ENCODE assay signal across 8 cellular contexts in the genomic region with DNA sequence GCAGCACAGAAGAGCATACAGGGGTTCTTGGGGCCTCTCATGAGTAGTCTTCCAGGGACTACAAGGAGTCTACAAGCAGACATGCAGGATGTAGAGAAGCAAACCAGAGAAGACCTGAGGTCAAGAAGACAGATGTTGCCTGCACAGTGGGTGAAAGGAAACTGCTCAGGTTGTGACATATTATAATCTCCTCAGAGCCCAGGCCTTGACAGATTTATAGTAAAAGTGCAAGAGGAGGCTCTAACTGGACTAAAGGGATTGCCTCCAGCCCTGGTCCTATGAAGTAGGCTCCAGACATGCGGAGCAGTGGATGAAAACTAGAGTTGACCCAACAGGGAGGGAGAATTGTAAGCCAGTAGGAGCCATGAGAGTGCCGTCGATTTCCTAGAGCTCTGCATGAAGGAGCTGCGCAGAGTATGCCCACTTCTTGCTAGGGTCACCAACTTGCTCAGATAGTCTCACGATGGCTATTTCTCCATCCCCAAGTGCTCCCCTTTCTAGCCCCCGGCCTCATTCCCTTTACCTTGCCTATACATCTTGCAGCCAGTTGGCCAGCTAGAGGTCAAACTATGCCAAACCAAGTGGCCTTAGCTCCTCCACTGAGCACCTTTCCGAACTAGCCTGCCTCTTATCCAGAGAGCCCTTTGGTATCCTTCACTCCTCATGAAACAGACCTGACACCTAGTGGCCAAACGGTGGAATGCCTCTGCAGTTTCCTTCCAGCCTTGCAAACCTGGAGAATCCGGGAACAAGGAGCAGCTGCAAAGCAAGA. TPM values are rescaled to one million over a fixed set of nuclear protein-coding genes. Genes with fewer than 3 reads are reported as not detected.
DNase-seq lines count a peak whose midpoint lies in the region; ATAC-seq and TF ChIP-seq lines count a peak whose summit lies in the region.

No MANE protein-coding gene starts in this region.

- H3K9me3 ChIP-seq in DOHH2 (ENCODE audit: control insufficient read depth, insufficient read depth, low read length) (no peaks in the 10 kb centered on the region), neural progenitor cell (ENCODE audit: low read depth) (peaks cover 4% of the 10 kb centered on the region), suprapubic skin (no peaks in the 10 kb centered on the region)

- no peak for TF ChIP-seq EP300 in suprapubic skin (IDR thresholded peaks at IDR 0.05)

- no peak overlapping the region for H3K4me3 ChIP-seq in DOHH2 (ENCODE audit: low read length)
- H3K4me3 ChIP-seq in LNCaP clone FGC (ENCODE audit: low read depth, low read length): no peak overlapping the region
- no peak overlapping the region for H3K4me3 ChIP-seq in fibroblast of villous mesenchyme (ENCODE audit: low read depth, low read length)
- no peak overlapping the region for H3K4me3 ChIP-seq in neural progenitor cell
- no peak overlapping the region for H3K4me3 ChIP-seq in suprapubic skin

- H3K79me2 ChIP-seq in DOHH2 (ENCODE audit: control insufficient read depth, low read length) (no peaks in the 10 kb centered on the region), neural progenitor cell (ENCODE audit: low read depth) (peaks cover 38% of the 10 kb centered on the region)

- no peaks in the 10 kb centered on the region for H3K27me3 Mint-ChIP-seq in activated T-helper 17 cell treated with anti-CD3 and anti-CD28 coated beads, Interleukin-2, amount 50 U/mL, for 72 hours
- peaks cover 2% of the 10 kb centered on the region for H3K27me3 Mint-ChIP-seq in neural progenitor cell (ENCODE audit: insufficient read depth, low read depth)

- no peaks in the 10 kb centered on the region for H3K36me3 Mint-ChIP-seq in activated T-helper 17 cell treated with anti-CD3 and anti-CD28 coated beads, Interleukin-2, amount 50 U/mL, for 72 hours (ENCODE audit: low read depth)
- peaks cover 58% of the 10 kb centered on the region for H3K36me3 Mint-ChIP-seq in neural progenitor cell

- no peak overlapping the region for H3K27ac Mint-ChIP-seq in activated T-helper 17 cell treated with anti-CD3 and anti-CD28 coated beads, Interleukin-2, amount 50 U/mL, for 72 hours
- no peak overlapping the region for H3K27ac Mint-ChIP-seq in neural progenitor cell

- H3K27ac ChIP-seq in DOHH2 (ENCODE audit: low read depth, low read length): no peak overlapping the region
- peak overlapping the region; percentile 86 for H3K27ac ChIP-seq in neural progenitor cell
- peak overlapping the region; percentile 48 for H3K27ac ChIP-seq in suprapubic skin

- no peak for TF ChIP-seq POLR2A in suprapubic skin (IDR thresholded peaks at IDR 0.05)

- peaks cover 7% of the 10 kb centered on the region for H3K4me1 ChIP-seq in DOHH2 (ENCODE audit: control insufficient read depth, low read length)
- H3K4me1 ChIP-seq in neural progenitor cell: no peaks in the 10 kb centered on the region
- peaks cover 30% of the 10 kb centered on the region for H3K4me1 ChIP-seq in suprapubic skin

- H3K27me3 ChIP-seq in DOHH2 (ENCODE audit: control insufficient read depth, low read length): peaks cover 15% of the 10 kb centered on the region
- H3K27me3 ChIP-seq in neural progenitor cell: no peaks in the 10 kb centered on the region
- no peaks in the 10 kb centered on the region for H3K27me3 ChIP-seq in suprapubic skin

- H3K4me3 Mint-ChIP-seq in activated T-helper 17 cell treated with anti-CD3 and anti-CD28 coated beads, Interleukin-2, amount 50 U/mL, for 72 hours: no peak overlapping the region
- H3K4me3 Mint-ChIP-seq in neural progenitor cell: no peak overlapping the region

- DNase-seq in LNCaP clone FGC (ENCODE audit: low read depth): peak; percentile 76
- peak; percentile 73 for DNase-seq in RKO (ENCODE audit: low spot score)
- peak; percentile 96 for DNase-seq in fibroblast of villous mesenchyme (ENCODE audit: low read depth)
- DNase-seq in neural progenitor cell (ENCODE audit: low spot score): peak; percentile 87
- DNase-seq in suprapubic skin (ENCODE audit: low spot score in 2 of 2): peak; percentile 88

- H3K9me2 ChIP-seq in DOHH2 (replicated peaks; ENCODE audit: control insufficient read depth, low read length): no peaks in the 10 kb centered on the region

- no peak overlapping the region for H2AFZ ChIP-seq in neural progenitor cell (replicated peaks)

- 50% methylated on average over 9 of the region's 9 CpGs for WGBS in suprapubic skin

- H3K36me3 ChIP-seq in DOHH2 (ENCODE audit: control insufficient read depth, low read length): no peaks in the 10 kb centered on the region
- peaks cover 46% of the 10 kb centered on the region for H3K36me3 ChIP-seq in neural progenitor cell
- peaks cover 48% of the 10 kb centered on the region for H3K36me3 ChIP-seq in suprapubic skin

- no peaks in the 10 kb centered on the region for H3F3A ChIP-seq in DOHH2 (ENCODE audit: control insufficient read depth, insufficient read depth)
- H3F3A ChIP-seq in neural progenitor cell (ENCODE audit: low read depth): peaks cover 79% of the 10 kb centered on the region

- ATAC-seq in activated T-helper 17 cell treated with anti-CD3 and anti-CD28 coated beads, Interleukin-2, amount 50 U/mL, for 72 hours (replicated peaks): peak; percentile 76
- ATAC-seq in GM18873 (IDR thresholded peaks at IDR 0.05; ENCODE audit: low FRiP score, unreplicated experiment): no peak

- H4K20me1 ChIP-seq in DOHH2 (ENCODE audit: control insufficient read depth, insufficient read depth, low read depth, low read length) (no peaks in the 10 kb centered on the region), neural progenitor cell (ENCODE audit: low read depth) (peaks cover 5% of the 10 kb centered on the region)

- no peak overlapping the region for H3K9ac ChIP-seq in neural progenitor cell

- H3K4me1 Mint-ChIP-seq in activated T-helper 17 cell treated with anti-CD3 and anti-CD28 coated beads, Interleukin-2, amount 50 U/mL, for 72 hours: no peaks in the 10 kb centered on the region
- peaks cover 7% of the 10 kb centered on the region for H3K4me1 Mint-ChIP-seq in neural progenitor cell

- TF ChIP-seq CTCF in DOHH2 (IDR thresholded peaks at IDR 0.05; ENCODE audit: low read depth, low read length, poor library complexity, severe bottlenecking) (peak; percentile 97), LNCaP clone FGC (IDR thresholded peaks at IDR 0.05; ENCODE audit: control insufficient read depth, extremely low read depth, insufficient read depth) (peak; percentile 99), fibroblast of villous mesenchyme (IDR thresholded peaks at IDR 0.05; ENCODE audit: insufficient read depth, low read depth, low read length) (peak; percentile 99), neural progenitor cell (IDR thresholded peaks at IDR 0.05) (peak; percentile 99), suprapubic skin (IDR thresholded peaks at IDR 0.05) (peak; percentile 92 to 98)

- H3K4me2 ChIP-seq in DOHH2 (ENCODE audit: low read length): no peak overlapping the region
- H3K4me2 ChIP-seq in neural progenitor cell: no peak overlapping the region

- H3K9me3 Mint-ChIP-seq in activated T-helper 17 cell treated with anti-CD3 and anti-CD28 coated beads, Interleukin-2, amount 50 U/mL, for 72 hours: no peaks in the 10 kb centered on the region
- no peaks in the 10 kb centered on the region for H3K9me3 Mint-ChIP-seq in neural progenitor cell

RNA-seq across cellular contexts. Expression of gene IPO9, which starts 36.2 kb away (rescaled TPM):
- total RNA-seq in activated T-helper 17 cell treated with anti-CD3 and anti-CD28 coated beads, Interleukin-2, amount 50 U/mL, for 72 hours: 10 to 100 TPM; 54.3 to 70.2 TPM
- 28.3 and 28.9 TPM in 2 replicates for total RNA-seq in fibroblast of villous mesenchyme
- 63.2 and 71.2 TPM in 2 replicates for total RNA-seq in neural progenitor cell (ENCODE audit: low replicate concordance)
- 10 to 100 TPM; 12.9 to 25.6 (median 19.8) TPM for total RNA-seq in suprapubic skin
